Comparison of ENCODE assay signal across 14 cellular contexts in the genomic region with DNA sequence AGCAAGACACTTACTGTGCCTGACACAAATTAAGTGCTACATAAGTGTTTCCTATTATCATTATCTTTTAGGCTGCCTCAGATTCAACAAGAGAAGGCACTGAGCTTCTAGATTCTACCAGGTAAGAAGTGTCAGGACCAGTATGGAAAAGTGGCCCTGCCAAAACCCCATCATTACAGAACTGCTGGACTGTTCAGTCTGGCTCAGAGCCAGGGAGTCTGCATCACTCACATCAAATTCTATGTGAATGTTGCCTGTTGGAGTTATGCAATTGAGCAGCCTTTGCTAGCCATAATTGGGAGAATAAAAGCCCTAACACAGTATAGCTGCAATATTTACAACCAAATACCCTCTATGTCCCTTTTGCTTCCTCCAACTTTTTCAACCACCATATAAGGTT.
DNase-seq lines count a peak whose midpoint lies in the region; ATAC-seq lines count a peak whose summit lies in the region.
"Had no signal": no experiment of that assay in that cellular context is flagged by ENCODE, and none has a peak within 500 bp of the region (broad histone marks: within the 10 kb centered on the region; RNA-seq: fewer than 3 reads in every experiment).

No MANE protein-coding gene starts in this region.

- DNase-seq in ELR (ENCODE audit: low read depth) = peak; percentile 75
- DNase-seq in M059J (ENCODE audit: low read depth) = peak; percentile 73
- peak; percentile 51 for DNase-seq in astrocyte of the hippocampus (ENCODE audit: low read depth, low spot score)
- peak; percentile 72 for DNase-seq in kidney tubule cell (ENCODE audit: low spot score)
- no peak for DNase-seq in AML-193 (lab: John Stamatoyannopoulos, UW)
- DNase-seq in T1000 (lab: John Stamatoyannopoulos, UW) = no peak
- DNase-seq: activated CD4-positive, alpha-beta T cell treated with anti-CD3 and anti-CD28 coated beads for 4 hours; CD8-positive, alpha-beta T cell; NCI-H446 treated with DMSO at 0.1 percent for 48 hours; right lobe of liver; stimulated activated naive CD4-positive, alpha-beta T cell treated with Interleukin-2 at 50 U/mL for 16 hours had no signal

- ATAC-seq in HG03565 (IDR thresholded peaks at IDR 0.05; ENCODE audit: unreplicated experiment) (no peak), HG03280 (IDR thresholded peaks at IDR 0.05; ENCODE audit: unreplicated experiment) (no peak)
- ATAC-seq: activated naive CD4-positive, alpha-beta T cell treated with anti-CD3 and anti-CD28 coated beads, Interleukin-2, amount 50 U/mL, for 72 hours; CD8-positive, alpha-beta T cell; right lobe of liver had no signal

Comparison
In these comparisons a context has a peak if more than half of its experiments do, and no peak if none do; other contexts are left out.
1. DNase-seq: peak in ELR (single experiment), M059J (single experiment), astrocyte of the hippocampus (single experiment) and kidney tubule cell (single experiment); none in AML-193 (0 of 2) and T1000 (single experiment).